11 cellular contexts compared by ENCODE assay signal in genomic region chr3:13021141-13021933, GRCh38. TPM values are rescaled to one million over a fixed set of nuclear protein-coding genes. Genes with fewer than 3 reads are reported as not detected.
DNase-seq lines count a peak whose midpoint lies in the region; ATAC-seq and TF ChIP-seq lines count a peak whose summit lies in the region.
"Had no signal": no experiment of that assay in that cellular context is flagged by ENCODE, and none has a peak within 500 bp of the region (broad histone marks: within the 10 kb centered on the region; RNA-seq: fewer than 3 reads in every experiment).

No MANE protein-coding gene starts in this region.

- H3K36me3 Mint-ChIP-seq in stimulated activated memory B cell treated with anti-CD40 and anti-IgM and Interleukin-4, amounts not matched to agents 10 μg/mL and 1 μg/mL and 100 μg/mL, for 72 hours, result peaks cover 30% of the 10 kb centered on the region

- no peak for TF ChIP-seq POLR2A in esophagus muscularis mucosa (IDR thresholded peaks at IDR 0.05; ENCODE audit: low read depth)

- WGBS in esophagus muscularis mucosa, result 49% methylated on average over 21 of the region's 25 CpGs

- TF ChIP-seq EP300 in esophagus muscularis mucosa (IDR thresholded peaks at IDR 0.05), result no peak

- H3K36me3 ChIP-seq in esophagus muscularis mucosa, result no peaks in the 10 kb centered on the region
- H3K36me3 ChIP-seq: esophagus squamous epithelium had no signal

- peaks cover 53 to 76% (median 68%) of the 10 kb centered on the region in 4 donors for H3K4me1 ChIP-seq in esophagus muscularis mucosa

- DNase-seq in DMS79 treated with DMSO at 0.1 percent for 48 hours (lab: John Stamatoyannopoulos, UW), result peak; percentile 6
- no peak for DNase-seq in DMS79 (lab: John Stamatoyannopoulos, UW)
- peak; percentile 16 for DNase-seq in NCI-H510A (lab: John Stamatoyannopoulos, UW)
- no peak for DNase-seq in esophagus muscularis mucosa (ENCODE audit: extremely low spot score)
- DNase-seq in stimulated activated naive CD4-positive, alpha-beta T cell treated with Interleukin-2 at 50 U/mL for 16 hours (lab: John Stamatoyannopoulos, UW), result no peak
- DNase-seq in OCI-M2 (lab: John Stamatoyannopoulos, UW; ENCODE audit: unreplicated experiment), result no peak
- DNase-seq: activated CD4-positive, CD25-positive, alpha-beta regulatory T cell; esophagus squamous epithelium had no signal

- H3K27ac ChIP-seq in esophagus muscularis mucosa (replicated peaks in 1 of 4), result peak overlapping the region in 2 of 4 donors; percentile 44 to 58
- H3K27ac ChIP-seq: 22Rv1 had no signal

- H3K4me3 ChIP-seq in esophagus muscularis mucosa, result peak overlapping the region; percentile 22 to 39 (median 26)

- H3K4me1 Mint-ChIP-seq in stimulated activated memory B cell treated with anti-CD40 and anti-IgM and Interleukin-4, amounts not matched to agents 10 μg/mL and 1 μg/mL and 100 μg/mL, for 72 hours, result peaks cover 83% of the 10 kb centered on the region

- intact Hi-C loops in esophagus muscularis mucosa (cut with DNase I), result no loop called here

- peak overlapping the region; percentile 90 for H3K27ac Mint-ChIP-seq in stimulated activated memory B cell treated with anti-CD40 and anti-IgM and Interleukin-4, amounts not matched to agents 10 μg/mL and 1 μg/mL and 100 μg/mL, for 72 hours

- no peak for TF ChIP-seq CTCF in esophagus muscularis mucosa (IDR thresholded peaks at IDR 0.05)

- H3K27me3 ChIP-seq in esophagus muscularis mucosa, result no peaks in the 10 kb centered on the region

- no peaks in the 10 kb centered on the region for H3K9me3 ChIP-seq in esophagus muscularis mucosa
- H3K9me3 ChIP-seq: esophagus squamous epithelium had no signal

- peak overlapping the region; percentile 94 for H3K4me3 Mint-ChIP-seq in stimulated activated memory B cell treated with anti-CD40 and anti-IgM and Interleukin-4, amounts not matched to agents 10 μg/mL and 1 μg/mL and 100 μg/mL, for 72 hours

- ATAC-seq in stimulated activated memory B cell treated with anti-CD40 and anti-IgM and Interleukin-4, amounts not matched to agents 10 μg/mL and 1 μg/mL and 100 μg/mL, for 72 hours, result peak; percentile 64
- no peak for ATAC-seq in HG03039 (IDR thresholded peaks at IDR 0.05; ENCODE audit: unreplicated experiment)

- H3K9me3 Mint-ChIP-seq in stimulated activated memory B cell treated with anti-CD40 and anti-IgM and Interleukin-4, amounts not matched to agents 10 μg/mL and 1 μg/mL and 100 μg/mL, for 72 hours, result peaks cover 8% of the 10 kb centered on the region

- H3K27me3 Mint-ChIP-seq in stimulated activated memory B cell treated with anti-CD40 and anti-IgM and Interleukin-4, amounts not matched to agents 10 μg/mL and 1 μg/mL and 100 μg/mL, for 72 hours, result no peaks in the 10 kb centered on the region

RNA-seq across cellular contexts. Expression of gene IQSEC1, which starts 51.9 kb away (rescaled TPM):
- 10 to 100 TPM; 56.1 to 99.5 (median 78.2) TPM for total RNA-seq in esophagus muscularis mucosa

Comparison
In these comparisons a context has a peak if more than half of its experiments do, and no peak if none do; other contexts are left out.
1. DNase-seq: peak in DMS79 treated with DMSO at 0.1 percent for 48 hours (single experiment) and NCI-H510A (single experiment); none in DMS79 (single experiment), esophagus muscularis mucosa (single experiment), stimulated activated naive CD4-positive, alpha-beta T cell treated with Interleukin-2 at 50 U/mL for 16 hours (single experiment) and OCI-M2 (single experiment).